8 cellular contexts compared by ENCODE assay signal in genomic region chr6:43515808-43516207, GRCh38. TPM values are rescaled to one million over a fixed set of nuclear protein-coding genes. Genes with fewer than 3 reads are reported as not detected.
DNase-seq lines count a peak whose midpoint lies in the region; ATAC-seq and TF ChIP-seq lines count a peak whose summit lies in the region.

No MANE protein-coding gene starts in this region.

- no peaks in the 10 kb centered on the region for H3K9me2 ChIP-seq in hepatocyte (replicated peaks; ENCODE audit: insufficient read depth)

- no peak for ATAC-seq in activated CD4-positive, CD25-positive, alpha-beta regulatory T cell treated with anti-CD3 and anti-CD28 coated beads, Interleukin-2, amount 50 U/mL, for 24 hours

- DNase-seq in RWPE1 (ENCODE audit: low spot score): no peak
- DNase-seq in hepatocyte (ENCODE audit: low spot score): no peak
- no peak for DNase-seq in stimulated activated CD4-positive, alpha-beta T cell treated with anti-CD3 and anti-CD28 coated beads, Interleukin-2, amount 100 ng/mL, for 24 hours
- no peak for DNase-seq in A172 (ENCODE audit: low spot score)
- no peak for DNase-seq in NCI-H1930 (lab: John Stamatoyannopoulos, UW)

- CTCF ChIA-PET in RWPE1 (lab: Yijun Ruan, JAX): interaction anchor here (0.5 kb wide), 1 partner anchor 151 kb away, joined by 4 read pairs; no protein-coding TSS in a partner anchor

- H3K27me3 ChIP-seq in hepatocyte: no peaks in the 10 kb centered on the region

- no peaks in the 10 kb centered on the region for H3K36me3 ChIP-seq in hepatocyte (replicated peaks; ENCODE audit: insufficient read depth, low read depth)

- peaks cover 49% of the 10 kb centered on the region for H3K79me2 ChIP-seq in hepatocyte

- H3K4me2 ChIP-seq in hepatocyte: peak overlapping the region; percentile 95

- peak overlapping the region; percentile 70 for H3K4me3 ChIP-seq in GM12875 (ENCODE audit: low read depth, low read length)
- peak overlapping the region; percentile 73 for H3K4me3 ChIP-seq in hepatocyte
- H3K4me3 ChIP-seq in skin epidermis: peak overlapping the region; percentile 64 to 94 (median 78)

- peaks cover 20% of the 10 kb centered on the region for H3K4me1 ChIP-seq in hepatocyte (ENCODE audit: insufficient read depth)

- no peaks in the 10 kb centered on the region for H3K9me3 ChIP-seq in hepatocyte (ENCODE audit: low read depth)

- H2AFZ ChIP-seq in hepatocyte: no peak overlapping the region

- H4K20me1 ChIP-seq in hepatocyte (ENCODE audit: insufficient read depth, poor library complexity, severe bottlenecking): peaks cover 10% of the 10 kb centered on the region

- POLR2A ChIA-PET in RWPE1 (lab: Yijun Ruan, JAX; ENCODE audit: low non-redundant PET): interaction anchor here (0.6 to 0.9 kb wide), 2 partner anchors 204 to 386 kb away, joined by 3 to 4 read pairs; no protein-coding TSS in a partner anchor

- WGBS in hepatocyte (ENCODE audit: low lambda C conversion rate, missing lambda C conversion rate): 86% methylated on average over 9 of the region's 9 CpGs

- peak overlapping the region; percentile 80 for H3K27ac ChIP-seq in RWPE1
- H3K27ac ChIP-seq in hepatocyte: peak overlapping the region; percentile 87
- peak overlapping the region in 18 of 21 experiments; percentile 87 to 98 (median 93) for H3K27ac ChIP-seq in skin epidermis

- TF ChIP-seq CTCF in GM12875 (IDR thresholded peaks at IDR 0.05; ENCODE audit: borderline replicate concordance, insufficient read depth, low read depth, low read length) (no peak), RWPE1 (conservative IDR thresholded peaks at IDR 0.05; ENCODE audit: low read depth) (no peak), hepatocyte (IDR thresholded peaks at IDR 0.05; ENCODE audit: poor library complexity) (no peak)

RNA-seq across cellular contexts. Expression of gene YIPF3, which starts 0.9 kb away (rescaled TPM):
- total RNA-seq in hepatocyte: 179 and 198 TPM in 2 replicates
- 163 and 166 TPM in 2 replicates for polyA plus RNA-seq in hepatocyte
- total RNA-seq in A172 (2014; rRNA removed; shearing (Covaris generic)): 122 and 155 TPM in 2 replicates

RNA-seq across cellular contexts. Expression of gene POLR1C, which starts 1.1 kb away (rescaled TPM):
- 26.1 and 37.7 TPM in 2 replicates for total RNA-seq in hepatocyte
- polyA plus RNA-seq in hepatocyte: 33.7 and 36.2 TPM in 2 replicates
- total RNA-seq in A172 (2014; rRNA removed; shearing (Covaris generic)): 46.0 and 50.1 TPM in 2 replicates

RNA-seq across cellular contexts. Expression of gene LRRC73, which starts 5.7 kb away (rescaled TPM):
- 0.28 TPM in 1 of 2 replicates, not detected in the other for total RNA-seq in hepatocyte
- 0.07 and 0.22 TPM in 2 replicates for polyA plus RNA-seq in hepatocyte
- 1.2 and 2.3 TPM in 2 replicates for total RNA-seq in A172 (2014; rRNA removed; shearing (Covaris generic))

RNA-seq across cellular contexts. Expression of gene TJAP1, which starts 38.4 kb away (rescaled TPM):
- total RNA-seq in hepatocyte: 14.6 and 16.4 TPM in 2 replicates
- 10.3 and 13.8 TPM in 2 replicates for polyA plus RNA-seq in hepatocyte
- 10.9 and 14.3 TPM in 2 replicates for total RNA-seq in A172 (2014; rRNA removed; shearing (Covaris generic))
